In the genomic region with DNA sequence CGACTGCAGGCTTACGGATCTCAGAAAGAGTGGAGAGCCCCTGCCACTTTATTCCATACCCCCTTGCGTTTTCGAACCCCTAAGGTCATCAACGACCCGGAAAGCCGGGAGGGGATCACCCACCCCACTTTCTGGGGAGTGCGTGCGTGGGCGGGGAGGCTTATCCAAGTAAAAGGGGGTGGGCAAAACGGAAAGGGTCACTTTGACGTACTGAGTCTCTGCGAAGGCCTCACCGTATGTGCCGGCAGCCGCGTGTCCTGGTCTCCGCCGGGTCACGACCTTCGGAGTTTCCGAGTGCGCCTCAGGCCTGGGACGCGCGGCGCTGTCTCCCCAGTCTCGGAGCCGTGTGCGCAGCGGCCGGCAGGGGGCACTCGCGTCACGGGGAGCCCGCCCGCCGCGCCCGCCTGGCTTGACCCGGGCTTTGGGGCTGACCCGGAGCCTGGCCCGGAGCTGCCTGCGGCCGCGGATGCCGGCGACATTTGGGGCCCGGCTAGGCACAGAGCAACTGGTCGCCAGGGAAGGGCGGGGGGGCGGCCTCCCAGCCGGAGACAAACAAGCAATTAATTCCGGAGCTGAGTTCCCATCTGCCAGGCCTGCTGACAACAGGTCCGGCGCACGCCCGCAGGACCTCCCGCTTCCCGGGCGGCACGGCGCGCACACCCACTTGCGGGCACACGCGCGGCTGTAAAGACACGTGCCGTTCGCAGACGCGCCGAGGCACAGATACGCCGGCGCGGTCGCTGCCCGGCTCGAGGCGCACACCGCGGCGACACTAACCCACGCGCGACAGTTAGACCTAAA, we compare ENCODE assay signal across 8 cellular contexts. TPM values are rescaled to one million over a fixed set of nuclear protein-coding genes. Genes with fewer than 3 reads are reported as not detected.
DNase-seq lines count a peak whose midpoint lies in the region; ATAC-seq, FAIRE-seq and TF ChIP-seq lines count a peak whose summit lies in the region.

No MANE protein-coding gene starts in this region.

- DNase-seq in D341Med (ENCODE audit: low spot score) (peak; percentile 91), T-cell (peak in 28 of 34 experiments; percentile 10 to 67 (median 38)), astrocyte (ENCODE audit: low read depth) (no peak), hypothalamus (lab: John Stamatoyannopoulos, UW) (peak in 31 of 51 donors; percentile 11 to 75 (median 33)), skeletal muscle cell (ENCODE audit: low read depth) (no peak)

- H3K4me3 ChIP-seq in astrocyte (ENCODE audit: insufficient read depth, low read depth, low read length) (no peak overlapping the region), skeletal muscle cell (ENCODE audit: low read depth, low read length) (peak overlapping the region; percentile 38)

- H3K9ac ChIP-seq in astrocyte (ENCODE audit: low read length) = no peak overlapping the region

- H3K27ac ChIP-seq in astrocyte (ENCODE audit: low read depth, low read length) = no peak overlapping the region

- no peak overlapping the region for H3K27ac Mint-ChIP-seq in IgD-negative memory B cell
- no peak overlapping the region for H3K27ac Mint-ChIP-seq in T-cell
- H3K27ac Mint-ChIP-seq in astrocyte (ENCODE audit: unreplicated experiment) = no peak overlapping the region

- H3K4me1 Mint-ChIP-seq in IgD-negative memory B cell (peaks cover 0 to 4% (median 3%) of the 10 kb centered on the region in 3 donors), T-cell (peaks cover 4 to 10% (median 7%) of the 10 kb centered on the region in 3 donors), astrocyte (ENCODE audit: low read depth, unreplicated experiment) (no peaks in the 10 kb centered on the region)

- H2AFZ ChIP-seq in astrocyte (ENCODE audit: low read depth, low read length) = peak overlapping the region; percentile 41

- ATAC-seq in T-cell (replicated peaks in 1 of 4) (peak; percentile 70 to 80 (median 73)), GM21717 (IDR thresholded peaks at IDR 0.05; ENCODE audit: unreplicated experiment) (no peak), HG02678 (IDR thresholded peaks at IDR 0.05; ENCODE audit: unreplicated experiment) (no peak)

- H3K79me2 ChIP-seq in astrocyte (ENCODE audit: insufficient read depth, low read length) = no peaks in the 10 kb centered on the region

- H3K9me3 Mint-ChIP-seq in IgD-negative memory B cell = no peaks in the 10 kb centered on the region
- H3K9me3 Mint-ChIP-seq in T-cell = no peaks in the 10 kb centered on the region
- H3K9me3 Mint-ChIP-seq in astrocyte (ENCODE audit: unreplicated experiment) = no peaks in the 10 kb centered on the region

- H3K4me2 ChIP-seq in astrocyte (ENCODE audit: low read length) = peak overlapping the region; percentile 75

- H3K36me3 Mint-ChIP-seq in IgD-negative memory B cell = no peaks in the 10 kb centered on the region
- H3K36me3 Mint-ChIP-seq in T-cell = no peaks in the 10 kb centered on the region
- H3K36me3 Mint-ChIP-seq in astrocyte (ENCODE audit: low read depth, unreplicated experiment) = no peaks in the 10 kb centered on the region

- H3K4me3 Mint-ChIP-seq in IgD-negative memory B cell = peak overlapping the region in 3 of 4 donors; percentile 61 to 81 (median 68)
- peak overlapping the region; percentile 54 to 67 (median 64) for H3K4me3 Mint-ChIP-seq in T-cell
- H3K4me3 Mint-ChIP-seq in astrocyte (ENCODE audit: unreplicated experiment) = peak overlapping the region; percentile 79

- CTCF ChIA-PET in T-cell (lab: Charles Lee) = interaction anchor here in 1 of 2 donors (0.9 kb wide), 1 partner anchor 427 kb away, joined by 8 read pairs; no protein-coding TSS in a partner anchor

- H4K20me1 ChIP-seq in astrocyte (ENCODE audit: insufficient read depth, low read length) = no peaks in the 10 kb centered on the region

- no peaks in the 10 kb centered on the region for H3K36me3 ChIP-seq in astrocyte (ENCODE audit: insufficient read depth, low read length)

- TF ChIP-seq CTCF in astrocyte (IDR thresholded peaks at IDR 0.05; ENCODE audit: insufficient read depth, low read depth, low read length) = peak; percentile 12

- H3K4me1 ChIP-seq in astrocyte (ENCODE audit: insufficient read depth, low read length) = peaks cover 5% of the 10 kb centered on the region

- H3K27me3 Mint-ChIP-seq in IgD-negative memory B cell (peaks cover 42% of the 10 kb centered on the region), T-cell (peaks cover 16 to 45% of the 10 kb centered on the region in 2 donors), astrocyte (ENCODE audit: low read depth, unreplicated experiment) (peaks cover 34% of the 10 kb centered on the region)

- H3K27me3 ChIP-seq in astrocyte (ENCODE audit: insufficient read depth, low read length) = peaks cover 25% of the 10 kb centered on the region

- POLR2A ChIA-PET in T-cell (lab: Charles Lee) = interaction anchor here in 1 of 2 donors (0.6 kb wide), 1 partner anchor 15 kb away, joined by 3 read pairs; no protein-coding TSS in a partner anchor

- H3K9me3 ChIP-seq in astrocyte (ENCODE audit: insufficient read depth, low read depth, low read length) = no peaks in the 10 kb centered on the region

- FAIRE-seq in astrocyte (lab: Jason Lieb, UNC) = no peak

RNA-seq across cellular contexts. Expression of a gene that starts 0.9 kb away (rescaled TPM):
- polyA plus RNA-seq in IgD-negative memory B cell = not detected
- 1 to 10 TPM in 1 of 5 donors, under 1 TPM in 4; 0.07 to 1.6 (median 0.44) TPM for total RNA-seq in T-cell
- total RNA-seq in astrocyte = 1.4 TPM in 2 replicates

RNA-seq across cellular contexts. Expression of a gene that starts 52.0 kb away (rescaled TPM):
- not detected for polyA plus RNA-seq in IgD-negative memory B cell
- total RNA-seq in T-cell (under 1 TPM in 3 of 5 donors, not detected in 2; 0.26 to 0.57 (median 0.38) TPM), astrocyte (0.10 TPM in 1 of 2 replicates, not detected in the other)

Comparison
In these comparisons a context has a peak if more than half of its experiments do, and no peak if none do; other contexts are left out.
1. DNase-seq: peak in D341Med (single experiment), T-cell (28 of 34) and hypothalamus (31 of 51); none in astrocyte (single experiment) and skeletal muscle cell (single experiment).
2. ATAC-seq: peak in T-cell (4 of 4); none in GM21717 (single experiment) and HG02678 (single experiment).
3. Peak in every context shown above with its lines, with median percentiles within 50 percentile points of each other: H3K4me3 Mint-ChIP-seq.